Comparison of ENCODE assay signal across 8 cellular contexts in genomic region chr1:180863158-180863775, GRCh38. TPM values are rescaled to one million over a fixed set of nuclear protein-coding genes. Genes with fewer than 3 reads are reported as not detected.
A peak's percentile ranks its signal among the peaks of the same experiment; 100 is the strongest.
DNase-seq lines count a peak whose midpoint lies in the region; ATAC-seq and TF ChIP-seq lines count a peak whose summit lies in the region.

No MANE protein-coding gene starts in this region.

- no peak for TF ChIP-seq POLR2A in stomach (IDR thresholded peaks at IDR 0.05)

- H3K9me3 ChIP-seq in BE2C (no peaks in the 10 kb centered on the region), stomach (no peaks in the 10 kb centered on the region)

- no peak for TF ChIP-seq EP300 in stomach (IDR thresholded peaks at IDR 0.05)

- intact Hi-C loops in stomach (cut with DNase I; ENCODE audit: low total_unique reads) = loop anchor here (5.0 kb wide), 1 partner anchor 346 kb away; no protein-coding TSS in a partner anchor

- H3K4me3 ChIP-seq in BE2C (ENCODE audit: low read depth, low read length) = no peak overlapping the region
- no peak overlapping the region for H3K4me3 ChIP-seq in stomach

- ATAC-seq in GM21723 (IDR thresholded peaks at IDR 0.05; ENCODE audit: unreplicated experiment) = no peak

- DNase-seq in BE2C (peak; percentile 18), NCI-H2107 treated with DMSO at 0.1 percent for 48 hours (lab: John Stamatoyannopoulos, UW; ENCODE audit: unreplicated experiment) (peak; percentile 45), amniotic epithelial cell (ENCODE audit: low read depth) (peak; percentile 55), iPS-NIHi11 (ENCODE audit: low spot score) (peak; percentile 47), stomach (no peak), T1000 (lab: John Stamatoyannopoulos, UW) (no peak)

- H3K36me3 ChIP-seq in BE2C = peaks cover 9% of the 10 kb centered on the region
- peaks cover 0 to 17% (median 12%) of the 10 kb centered on the region in 4 donors for H3K36me3 ChIP-seq in stomach

- H3K27ac ChIP-seq in stomach = no peak overlapping the region

- H3K27me3 ChIP-seq in BE2C (no peaks in the 10 kb centered on the region), stomach (no peaks in the 10 kb centered on the region)

- WGBS in stomach, 5 donors = 18 to 31% (median 23%) methylated on average over 6 of the region's 6 CpGs

- peaks cover 17% of the 10 kb centered on the region for H3K4me1 ChIP-seq in BE2C
- H3K4me1 ChIP-seq in stomach = peaks cover 0 to 9% (median 4%) of the 10 kb centered on the region in 4 donors

- TF ChIP-seq CTCF in BE2C (IDR thresholded peaks at IDR 0.05; ENCODE audit: low read depth, low read length) (peak; percentile 69), GM12874 (IDR thresholded peaks at IDR 0.05; ENCODE audit: insufficient read depth, low read depth, low read length) (peak; percentile 33; the same call in 1 of the 2 replicates), stomach (IDR thresholded peaks at IDR 0.05) (peak in 5 of 7 experiments; percentile 57 to 73 (median 67))

RNA-seq across cellular contexts. Expression of gene KIAA1614, which starts 49.4 kb away (rescaled TPM):
- polyA plus RNA-seq in BE2C (2012; ENCODE audit: insufficient read depth, insufficient read length, low read depth) = 8.6 TPM
- total RNA-seq in stomach = 1 to 10 TPM in 3 of 5 donors, under 1 TPM in 1, not detected in 1; under 0.01 to 6.1 (median 1.7) TPM
- polyA plus RNA-seq in stomach = 1 to 10 TPM; 1.1 to 2.2 (median 1.8) TPM

Comparison
In these comparisons a context has a peak if more than half of its experiments do, and no peak if none do; other contexts are left out.
1. DNase-seq: peak in BE2C (single experiment), NCI-H2107 treated with DMSO at 0.1 percent for 48 hours (single experiment), amniotic epithelial cell (single experiment) and iPS-NIHi11 (single experiment); none in stomach (single experiment) and T1000 (single experiment).
2. Peak in every context shown above with its lines, with median percentiles within 50 percentile points of each other: CTCF ChIP-seq.